Comparison of ENCODE assay signal across 8 cellular contexts in genomic region chr14:88625671-88626070, GRCh38.
"Had no signal": no experiment of that assay in that cellular context is flagged by ENCODE, and none has a peak within 500 bp of the region (broad histone marks: within the 10 kb centered on the region; RNA-seq: fewer than 3 reads in every experiment).

No MANE protein-coding gene starts in this region.

- H3K4me1 ChIP-seq: HAP-1 had no signal

- H3K9ac ChIP-seq: GM23248 had no signal

- H3K4me1 Mint-ChIP-seq: IgD-negative memory B cell had no signal

- H3K4me3 Mint-ChIP-seq: HFFc6, IgD-negative memory B cell had no signal

- H3K36me3 ChIP-seq: HAP-1 had no signal

- H3K9me3 ChIP-seq: HAP-1 had no signal

- H3K9me3 Mint-ChIP-seq: HFFc6, IgD-negative memory B cell had no signal

- DNase-seq: GM23248, GOT3, H7, HFFc6 had no signal

- H3K27ac Mint-ChIP-seq: HFFc6, IgD-negative memory B cell had no signal

- ATAC-seq: HCT116 had no signal

- H3K27me3 Mint-ChIP-seq: IgD-negative memory B cell had no signal

- H2AFZ ChIP-seq: GM23248 had no signal

- H3K4me3 ChIP-seq: GM23248, HAP-1 had no signal

- H3K27ac ChIP-seq: GM23248, HL-60 had no signal
